8 cellular contexts compared by ENCODE assay signal in the genomic region with DNA sequence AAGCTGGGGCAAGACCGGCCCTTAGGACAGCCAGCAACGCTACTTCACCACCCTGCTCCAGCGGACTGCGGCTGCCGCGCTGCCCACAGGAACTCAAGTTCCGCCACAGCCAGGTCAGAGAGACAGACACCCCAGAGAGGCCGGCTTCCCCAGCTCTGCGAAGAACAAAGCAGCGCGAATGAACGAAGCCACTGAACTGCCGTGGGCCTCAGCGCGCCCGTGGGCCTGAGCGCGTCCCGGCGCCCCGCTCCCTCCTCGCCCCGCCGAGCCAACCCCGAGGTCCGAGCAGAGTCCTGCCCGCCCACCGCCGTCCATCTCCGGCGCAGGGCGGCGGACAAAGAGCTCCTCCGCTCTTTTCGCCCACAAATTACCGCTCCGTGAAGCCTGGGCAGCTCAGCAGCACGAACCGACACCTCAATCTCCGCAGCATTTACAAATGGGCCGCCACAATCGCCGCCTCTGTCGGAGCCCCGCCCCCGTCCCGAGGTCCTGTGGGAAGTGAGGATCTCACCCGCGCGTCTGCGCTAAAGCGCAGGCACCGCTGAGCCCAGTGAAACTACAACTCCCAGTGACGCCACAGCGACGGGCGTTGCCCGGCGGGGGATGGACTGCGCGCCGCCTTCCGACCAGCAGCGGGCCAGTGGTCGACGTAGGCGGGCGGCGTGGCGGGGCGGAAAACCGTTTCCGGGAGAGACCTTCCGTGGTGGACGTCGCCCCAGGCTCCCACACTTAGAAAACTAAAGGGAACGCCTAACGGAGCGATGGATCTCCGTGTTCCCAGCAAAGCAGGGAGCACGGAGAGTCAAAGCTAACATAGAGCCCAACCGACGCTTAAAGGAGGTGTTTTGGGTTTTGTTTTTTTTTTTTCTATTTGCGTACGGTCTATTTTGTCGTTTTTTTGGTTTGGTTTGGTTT.
DNase-seq lines count a peak whose midpoint lies in the region; ATAC-seq and TF ChIP-seq lines count a peak whose summit lies in the region.

No MANE protein-coding gene starts in this region.

- ATAC-seq in GM18870 (IDR thresholded peaks at IDR 0.05; ENCODE audit: unreplicated experiment) (peak; percentile 80), HG03108 (IDR thresholded peaks at IDR 0.05; ENCODE audit: unreplicated experiment) (peak; percentile 91)

- CTCF ChIA-PET in AG04449 (lab: Yijun Ruan, JAX) (interaction anchor here (1.1 to 1.4 kb wide), 2 partner anchors 11 to 72 kb away, joined by 3 read pairs; no protein-coding TSS in a partner anchor), mammary epithelial cell (lab: Charles Lee; ENCODE audit: low non-redundant PET) (no interaction called here)

- H3K4me1 ChIP-seq in mammary epithelial cell (ENCODE audit: insufficient read depth, low read length) (peaks cover 2% of the 10 kb centered on the region), iPS-20b (ENCODE audit: insufficient read depth, low read length) (peaks cover 10% of the 10 kb centered on the region; the same call in 1 of the 2 replicates)

- H3K4me2 ChIP-seq in mammary epithelial cell (ENCODE audit: insufficient read depth, low read depth, low read length): peak overlapping the region; percentile 89

- TF ChIP-seq CTCF in AG04449 (IDR thresholded peaks at IDR 0.05; ENCODE audit: insufficient read depth, low read length, missing control alignments) (peak; percentile 24), WERI-Rb-1 (IDR thresholded peaks at IDR 0.05; ENCODE audit: low read depth, low read length) (peak; percentile 14; the same call in 1 of the 2 replicates), mammary epithelial cell (conservative IDR thresholded peaks at IDR 0.05 in 1 of 2, IDR thresholded peaks at IDR 0.05 in 1 of 2; ENCODE audit: extremely low read depth in 1 of 2, insufficient read depth in 1 of 2, low read depth in 1 of 2, low read length in 2 of 2) (no peak)

- H3K9me3 ChIP-seq in WERI-Rb-1 (ENCODE audit: severe bottlenecking) (no peaks in the 10 kb centered on the region), mammary epithelial cell (replicated peaks; ENCODE audit: insufficient read depth, low read length) (no peaks in the 10 kb centered on the region), iPS-20b (ENCODE audit: insufficient read depth, low read depth, low read length) (no peaks in the 10 kb centered on the region)

- intact Hi-C loops in mammary epithelial cell (cut with micrococcal nuclease): loop anchor here (5.0 kb wide), 1 partner anchor 250 kb away; no protein-coding TSS in a partner anchor

- TSS peak; percentile 53 for BruUV-seq in mammary epithelial cell (replicated peaks; lab: Mats Ljungman, UMichigan)

- H3K79me2 ChIP-seq in mammary epithelial cell (ENCODE audit: insufficient read depth, low read length): peaks cover 43% of the 10 kb centered on the region

- DNase-seq in AG04449 (ENCODE audit: low read depth, low spot score) (peak; percentile 77), NCI-H2196 treated with DMSO at 0.1 percent for 48 hours (lab: John Stamatoyannopoulos, UW; ENCODE audit: unreplicated experiment) (peak; percentile 72), WERI-Rb-1 (peak; percentile 100), mammary epithelial cell (peak; percentile 97)

- POLR2A ChIA-PET in AG04449 (lab: Yijun Ruan, JAX): no interaction called here

- WGBS in mammary epithelial cell (ENCODE audit: low coverage, missing lambda C conversion rate): 2% methylated on average over 44 of the region's 86 CpGs

- peak overlapping the region; percentile 81 for H3K27ac ChIP-seq in WERI-Rb-1
- peak overlapping the region; percentile 82 for H3K27ac ChIP-seq in mammary epithelial cell (ENCODE audit: insufficient read depth, low read depth, low read length)
- H3K27ac ChIP-seq in iPS-20b (ENCODE audit: low read length): peak overlapping the region; percentile 44
- H3K27ac ChIP-seq in skin epidermis: peak overlapping the region; percentile 51 to 97 (median 89)

- peak overlapping the region; percentile 96 for H2AFZ ChIP-seq in mammary epithelial cell (ENCODE audit: low read depth, low read length)

- H3K36me3 ChIP-seq in WERI-Rb-1 (peaks cover 4% of the 10 kb centered on the region; the same call in 1 of the 2 replicates), mammary epithelial cell (ENCODE audit: insufficient read depth, low read length) (no peaks in the 10 kb centered on the region), iPS-20b (ENCODE audit: insufficient read depth, low read depth, low read length) (no peaks in the 10 kb centered on the region)

- no peaks in the 10 kb centered on the region for H3K27me3 ChIP-seq in WERI-Rb-1 (ENCODE audit: insufficient read depth, low read depth, severe bottlenecking)
- no peaks in the 10 kb centered on the region for H3K27me3 ChIP-seq in mammary epithelial cell (ENCODE audit: insufficient read depth, low read length)
- H3K27me3 ChIP-seq in iPS-20b (ENCODE audit: insufficient read depth, low read length): no peaks in the 10 kb centered on the region

- in situ Hi-C loops in mammary epithelial cell (cut with MboI; ENCODE audit: low sequenced_read_pairs in 2 of 2): no loop called here

- dilution Hi-C loops in mammary epithelial cell (cut with HindIII; ENCODE audit: low sequenced_read_pairs): no loop called here

- H3K9ac ChIP-seq in mammary epithelial cell (ENCODE audit: insufficient read depth, low read length) (peak overlapping the region; percentile 86), iPS-20b (ENCODE audit: low read depth, low read length) (peak overlapping the region; percentile 83)

- no peaks in the 10 kb centered on the region for H4K20me1 ChIP-seq in mammary epithelial cell (ENCODE audit: insufficient read depth, low read length)

- H3K4me3 ChIP-seq in AG04449 (ENCODE audit: low read depth, low read length) (peak overlapping the region; percentile 87), WERI-Rb-1 (ENCODE audit: low read depth, low read length) (peak overlapping the region; percentile 84), mammary epithelial cell (replicated peaks in 1 of 3; ENCODE audit: insufficient read depth in 1 of 3, low read depth in 2 of 3, low read length in 3 of 3) (peak overlapping the region; percentile 81 to 93 (median 91)), iPS-20b (ENCODE audit: low read length) (peak overlapping the region; percentile 96), skin epidermis (peak overlapping the region; percentile 76 to 99 (median 92))

Comparison
In these comparisons a context has a peak if more than half of its experiments do, and no peak if none do; other contexts are left out.
1. Peak in every context shown above with its lines: DNase-seq, ATAC-seq, H3K4me3 ChIP-seq and H3K27ac ChIP-seq.
2. CTCF ChIP-seq: peak in AG04449 (single experiment) and WERI-Rb-1 (single experiment); none in mammary epithelial cell (0 of 2).